10 cellular contexts compared by ENCODE assay signal in genomic region chr12:46459111-46459510, GRCh38.
DNase-seq lines count a peak whose midpoint lies in the region; ATAC-seq, FAIRE-seq and TF ChIP-seq lines count a peak whose summit lies in the region.
"Had no signal": no experiment of that assay in that cellular context is flagged by ENCODE, and none has a peak within 500 bp of the region (broad histone marks: within the 10 kb centered on the region; RNA-seq: fewer than 3 reads in every experiment).

No MANE protein-coding gene starts in this region.

- no peak overlapping the region for H2AFZ ChIP-seq in astrocyte (ENCODE audit: low read depth, low read length)

- peaks cover 17% of the 10 kb centered on the region for H3K4me1 Mint-ChIP-seq in astrocyte (ENCODE audit: low read depth, unreplicated experiment)
- H3K4me1 Mint-ChIP-seq in naive B cell, result peaks cover 54 to 71% (median 61%) of the 10 kb centered on the region in 3 donors
- no peaks in the 10 kb centered on the region for H3K4me1 Mint-ChIP-seq in glutamatergic neuron (ENCODE audit: low read depth, unreplicated experiment)

- in situ Hi-C loops in KBM-7 (cut with MboI; ENCODE audit: low pct_unique_long_range_greater_than_20kb, low sequenced_read_pairs), result no loop called here

- peak; percentile 39 for DNase-seq in AG20443 (ENCODE audit: low spot score)
- peak; percentile 89 for DNase-seq in astrocyte (ENCODE audit: low read depth)
- no peak for DNase-seq in naive B cell
- DNase-seq in HPDE6-E6E7 (ENCODE audit: extremely low spot score), result no peak
- DNase-seq in KBM-7, result no peak
- DNase-seq in glutamatergic neuron, result no peak
- DNase-seq: NCI-H2029, SIG-M5 had no signal

- H3K9me3 ChIP-seq in HUES48 (ENCODE audit: control insufficient read depth, insufficient read depth, low read length) (no peaks in the 10 kb centered on the region), astrocyte (ENCODE audit: insufficient read depth, low read depth, low read length) (no peaks in the 10 kb centered on the region)

- H3K79me2 ChIP-seq in astrocyte (ENCODE audit: insufficient read depth, low read length), result no peaks in the 10 kb centered on the region

- peaks cover 9% of the 10 kb centered on the region for H3K4me1 ChIP-seq in HUES48 (ENCODE audit: control insufficient read depth, insufficient read depth, low read length)
- H3K4me1 ChIP-seq in astrocyte (ENCODE audit: insufficient read depth, low read length), result peaks cover 17% of the 10 kb centered on the region

- H3K9ac ChIP-seq in HUES48 (ENCODE audit: low read depth, low read length) (no peak overlapping the region), astrocyte (ENCODE audit: low read length) (no peak overlapping the region)

- FAIRE-seq in astrocyte (lab: Jason Lieb, UNC), result peak; percentile 89

- H3K4me3 ChIP-seq in HUES48 (ENCODE audit: low read depth, low read length) (no peak overlapping the region), astrocyte (ENCODE audit: insufficient read depth, low read depth, low read length) (no peak overlapping the region)

- H3K27ac ChIP-seq in HUES48 (ENCODE audit: low read depth, low read length) (peak overlapping the region; percentile 79), astrocyte (ENCODE audit: low read depth, low read length) (peak overlapping the region; percentile 11)

- no peak for TF ChIP-seq CTCF in astrocyte (IDR thresholded peaks at IDR 0.05; ENCODE audit: insufficient read depth, low read depth, low read length)
- no peak for TF ChIP-seq CTCF in glutamatergic neuron (IDR thresholded peaks at IDR 0.05; ENCODE audit: partially characterized antibody, unreplicated experiment)

- H3K27me3 ChIP-seq in HUES48 (ENCODE audit: control insufficient read depth, insufficient read depth, low read length) (no peaks in the 10 kb centered on the region), astrocyte (ENCODE audit: insufficient read depth, low read length) (no peaks in the 10 kb centered on the region)

- peaks cover 3% of the 10 kb centered on the region for H3K36me3 Mint-ChIP-seq in astrocyte (ENCODE audit: low read depth, unreplicated experiment)
- H3K36me3 Mint-ChIP-seq in naive B cell, result no peaks in the 10 kb centered on the region
- H3K36me3 Mint-ChIP-seq in glutamatergic neuron (ENCODE audit: unreplicated experiment), result no peaks in the 10 kb centered on the region

- H3K27me3 Mint-ChIP-seq in astrocyte (ENCODE audit: low read depth, unreplicated experiment), result no peaks in the 10 kb centered on the region
- H3K27me3 Mint-ChIP-seq in naive B cell, result no peaks in the 10 kb centered on the region
- no peaks in the 10 kb centered on the region for H3K27me3 Mint-ChIP-seq in glutamatergic neuron (ENCODE audit: unreplicated experiment)

- no peaks in the 10 kb centered on the region for H3K9me3 Mint-ChIP-seq in astrocyte (ENCODE audit: unreplicated experiment)
- H3K9me3 Mint-ChIP-seq in naive B cell, result no peaks in the 10 kb centered on the region
- H3K9me3 Mint-ChIP-seq in glutamatergic neuron (ENCODE audit: unreplicated experiment), result peaks cover 2% of the 10 kb centered on the region

- ATAC-seq in naive B cell (ENCODE audit: low read depth in 2 of 2) (no peak), HG02642 (IDR thresholded peaks at IDR 0.05; ENCODE audit: poor library complexity, unreplicated experiment) (no peak)

- H3K27ac Mint-ChIP-seq in astrocyte (ENCODE audit: unreplicated experiment) (peak overlapping the region; percentile 50), naive B cell (peak overlapping the region; percentile 58 to 97 (median 82)), glutamatergic neuron (ENCODE audit: unreplicated experiment) (no peak overlapping the region)

- H3K36me3 ChIP-seq in HUES48 (ENCODE audit: control insufficient read depth, insufficient read depth, low read length) (no peaks in the 10 kb centered on the region), astrocyte (ENCODE audit: insufficient read depth, low read length) (no peaks in the 10 kb centered on the region)

- no peak overlapping the region for H3K4me3 Mint-ChIP-seq in astrocyte (ENCODE audit: unreplicated experiment)
- peak overlapping the region; percentile 28 to 95 (median 56) for H3K4me3 Mint-ChIP-seq in naive B cell
- H3K4me3 Mint-ChIP-seq in glutamatergic neuron (ENCODE audit: unreplicated experiment), result no peak overlapping the region

- no peaks in the 10 kb centered on the region for H4K20me1 ChIP-seq in astrocyte (ENCODE audit: insufficient read depth, low read length)

- peak overlapping the region; percentile 14 for H3K4me2 ChIP-seq in astrocyte (ENCODE audit: low read length)

Comparison
In these comparisons a context has a peak if more than half of its experiments do, and no peak if none do; other contexts are left out.
1. DNase-seq: peak in AG20443 (single experiment) and astrocyte (single experiment); none in naive B cell (single experiment), HPDE6-E6E7 (single experiment), KBM-7 (single experiment) and glutamatergic neuron (single experiment).
2. H3K4me3 Mint-ChIP-seq: peak in naive B cell (8 of 8); none in astrocyte (single experiment) and glutamatergic neuron (single experiment).